Comparison of ENCODE assay signal across 14 cellular contexts in genomic region chr11:77442394-77443053, GRCh38. TPM values are rescaled to one million over a fixed set of nuclear protein-coding genes. Genes with fewer than 3 reads are reported as not detected.
DNase-seq lines count a peak whose midpoint lies in the region; ATAC-seq lines count a peak whose summit lies in the region.
"Had no signal": no experiment of that assay in that cellular context is flagged by ENCODE, and none has a peak within 500 bp of the region (broad histone marks: within the 10 kb centered on the region; RNA-seq: fewer than 3 reads in every experiment).

No MANE protein-coding gene starts in this region.

- DNase-seq in GOT3 (lab: John Stamatoyannopoulos, UW) (no peak), SW480 (ENCODE audit: low spot score) (no peak), NAMALWA (ENCODE audit: low spot score) (no peak)
- DNase-seq in activated CD4-positive, alpha-beta memory T cell treated with anti-CD3 and anti-CD28 coated beads for 36 hours: no peak
- DNase-seq: activated naive CD4-positive, alpha-beta T cell treated with anti-CD3 and anti-CD28 coated beads, Interleukin-2, amount 10 ng/mL, durations not matched to agents 7 days and 5 days; Caco-2; caudate nucleus; GF-D8; NCI-H526 had no signal

- no peaks in the 10 kb centered on the region for H3K36me3 Mint-ChIP-seq in activated CD4-positive, alpha-beta memory T cell treated with anti-CD3 and anti-CD28 coated beads for 36 hours
- H3K36me3 Mint-ChIP-seq: activated naive CD4-positive, alpha-beta T cell treated with anti-CD3 and anti-CD28 coated beads, Interleukin-2, amount 10 ng/mL, durations not matched to agents 7 days and 5 days; type B pancreatic cell had no signal

- CTCF ChIA-PET in activated CD4-positive, alpha-beta memory T cell treated with anti-CD3 and anti-CD28 coated beads for 36 hours (lab: Charles Lee): no interaction called here

- peaks cover 3% of the 10 kb centered on the region for H3K27me3 Mint-ChIP-seq in activated CD4-positive, alpha-beta memory T cell treated with anti-CD3 and anti-CD28 coated beads for 36 hours
- H3K27me3 Mint-ChIP-seq: type B pancreatic cell had no signal

- H3K4me3 ChIP-seq in GM08714 (ENCODE audit: low read length): peak overlapping the region; percentile 53; the same call in 1 of the 2 replicates

- no peak overlapping the region for H3K27ac Mint-ChIP-seq in activated CD4-positive, alpha-beta memory T cell treated with anti-CD3 and anti-CD28 coated beads for 36 hours
- H3K27ac Mint-ChIP-seq: activated naive CD4-positive, alpha-beta T cell treated with anti-CD3 and anti-CD28 coated beads, Interleukin-2, amount 10 ng/mL, durations not matched to agents 7 days and 5 days; type B pancreatic cell had no signal

- POLR2A ChIA-PET in activated CD4-positive, alpha-beta memory T cell treated with anti-CD3 and anti-CD28 coated beads for 36 hours (lab: Charles Lee): no interaction called here

- H3K4me3 Mint-ChIP-seq in activated CD4-positive, alpha-beta memory T cell treated with anti-CD3 and anti-CD28 coated beads for 36 hours: no peak overlapping the region
- H3K4me3 Mint-ChIP-seq: activated naive CD4-positive, alpha-beta T cell treated with anti-CD3 and anti-CD28 coated beads, Interleukin-2, amount 10 ng/mL, durations not matched to agents 7 days and 5 days; type B pancreatic cell had no signal

- no peaks in the 10 kb centered on the region for H3K4me1 Mint-ChIP-seq in activated CD4-positive, alpha-beta memory T cell treated with anti-CD3 and anti-CD28 coated beads for 36 hours (ENCODE audit: low read depth)

- intact Hi-C loops in activated CD4-positive, alpha-beta memory T cell treated with anti-CD3 and anti-CD28 coated beads for 36 hours (cut with micrococcal nuclease): no loop called here

- H3K9me3 Mint-ChIP-seq in activated CD4-positive, alpha-beta memory T cell treated with anti-CD3 and anti-CD28 coated beads for 36 hours: no peaks in the 10 kb centered on the region
- H3K9me3 Mint-ChIP-seq: activated naive CD4-positive, alpha-beta T cell treated with anti-CD3 and anti-CD28 coated beads, Interleukin-2, amount 10 ng/mL, durations not matched to agents 7 days and 5 days; type B pancreatic cell had no signal

- ATAC-seq in GM19035 (IDR thresholded peaks at IDR 0.05; ENCODE audit: unreplicated experiment) (peak; percentile 50), HG02571 (IDR thresholded peaks at IDR 0.05; ENCODE audit: unreplicated experiment) (peak; percentile 48), HG03342 (IDR thresholded peaks at IDR 0.05; ENCODE audit: unreplicated experiment) (peak; percentile 45)

RNA-seq across cellular contexts. Expression of gene PAK1, which starts 31.4 kb away (rescaled TPM):
- 10 to 100 TPM; 30.4 to 33.1 TPM for total RNA-seq in activated CD4-positive, alpha-beta memory T cell treated with anti-CD3 and anti-CD28 coated beads for 36 hours
